ENCODE assay signal across 31 cellular contexts in genomic region chr10:43074409-43074808, GRCh38. TPM values are rescaled to one million over a fixed set of nuclear protein-coding genes. Genes with fewer than 3 reads are reported as not detected.
"Had no signal": no experiment of that assay in that cellular context is flagged by ENCODE, and none has a peak within 500 bp of the region (broad histone marks: within the 10 kb centered on the region; RNA-seq: fewer than 3 reads in every experiment).

No MANE protein-coding gene starts in this region.

- H3K9me3 ChIP-seq: adrenal gland had no signal

- H3K4me3 Mint-ChIP-seq: activated B cell treated with CpG ODN at 0.5 μM for 24 hours; activated CD8-positive, alpha-beta T cell treated with anti-CD3 and anti-CD28 coated beads for 36 hours; activated naive CD4-positive, alpha-beta T cell treated with anti-CD3 and anti-CD28 coated beads for 36 hours; activated naive CD4-positive, alpha-beta T cell treated with anti-CD3 and anti-CD28 coated beads, Interleukin-2, amount 50 U/mL, for 24 hours; activated naive CD8-positive, alpha-beta T cell treated with anti-CD3 and anti-CD28 coated beads for 36 hours; activated naive CD8-positive, alpha-beta T cell treated with anti-CD3 and anti-CD28 coated beads, Interleukin-2, amount 50 U/mL, for 24 hours; dendritic cell treated with granulocyte-macrophage colony-stimulating factor and Interleukin-4, amounts not matched to agents 40 ng/mL and 50 ng/mL, for 4 days; endodermal cell; T-helper 17 cell; T-helper 2 cell treated with Interferon-gamma antibody and Interleukin-4, amounts not matched to agents 5 μg/mL and 100 μg/mL, for 36 hours had no signal

- H3K27ac ChIP-seq: adrenal gland, brain microvascular endothelial cell, coronary artery, dorsolateral prefrontal cortex, WERI-Rb-1 had no signal

- H3K27ac Mint-ChIP-seq: activated B cell treated with CpG ODN at 0.5 μM for 24 hours; activated CD8-positive, alpha-beta T cell treated with anti-CD3 and anti-CD28 coated beads for 36 hours; activated naive CD4-positive, alpha-beta T cell treated with anti-CD3 and anti-CD28 coated beads for 36 hours; activated naive CD4-positive, alpha-beta T cell treated with anti-CD3 and anti-CD28 coated beads, Interleukin-2, amount 50 U/mL, for 24 hours; activated naive CD8-positive, alpha-beta T cell treated with anti-CD3 and anti-CD28 coated beads for 36 hours; activated naive CD8-positive, alpha-beta T cell treated with anti-CD3 and anti-CD28 coated beads, Interleukin-2, amount 50 U/mL, for 24 hours; activated T-helper 1 cell treated with anti-CD3 and anti-CD28 coated beads, Interleukin-12 subunit alpha, Interleukin-12 subunit beta, Interleukin-2, Interleukin-4 antibody, amounts not matched to agents 30 ng/mL and 10 ng/mL and 1 ng/mL, durations not matched to agents 14 hours and 24 hours and 36 hours; activated T-helper 2 cell treated with anti-CD3 and anti-CD28 coated beads, Interferon-gamma antibody, Interleukin-2, Interleukin-4, amounts not matched to agents 10 μg/mL and 5 μg/mL and 100 μg/mL, durations not matched to agents 14 hours and 24 hours and 36 hours; dendritic cell treated with granulocyte-macrophage colony-stimulating factor and Interleukin-4, amounts not matched to agents 40 ng/mL and 50 ng/mL, for 4 days; endodermal cell; T-helper 17 cell; T-helper 2 cell treated with Interferon-gamma antibody and Interleukin-4, amounts not matched to agents 5 μg/mL and 100 μg/mL, for 36 hours had no signal

- H3K9me3 Mint-ChIP-seq: activated B cell treated with CpG ODN at 0.5 μM for 24 hours; activated CD8-positive, alpha-beta T cell treated with anti-CD3 and anti-CD28 coated beads for 36 hours; activated naive CD4-positive, alpha-beta T cell treated with anti-CD3 and anti-CD28 coated beads for 36 hours; activated naive CD4-positive, alpha-beta T cell treated with anti-CD3 and anti-CD28 coated beads, Interleukin-2, amount 50 U/mL, for 24 hours; activated naive CD8-positive, alpha-beta T cell treated with anti-CD3 and anti-CD28 coated beads for 36 hours; activated naive CD8-positive, alpha-beta T cell treated with anti-CD3 and anti-CD28 coated beads, Interleukin-2, amount 50 U/mL, for 24 hours; activated T-helper 1 cell treated with anti-CD3 and anti-CD28 coated beads, Interleukin-12 subunit alpha, Interleukin-12 subunit beta, Interleukin-2, Interleukin-4 antibody, amounts not matched to agents 30 ng/mL and 10 ng/mL and 1 ng/mL, durations not matched to agents 14 hours and 24 hours and 36 hours; activated T-helper 2 cell treated with anti-CD3 and anti-CD28 coated beads, Interferon-gamma antibody, Interleukin-2, Interleukin-4, amounts not matched to agents 10 μg/mL and 5 μg/mL and 100 μg/mL, durations not matched to agents 14 hours and 24 hours and 36 hours; dendritic cell treated with granulocyte-macrophage colony-stimulating factor and Interleukin-4, amounts not matched to agents 40 ng/mL and 50 ng/mL, for 4 days; endodermal cell; T-helper 2 cell treated with Interferon-gamma antibody and Interleukin-4, amounts not matched to agents 5 μg/mL and 100 μg/mL, for 36 hours had no signal

- H3K4me1 Mint-ChIP-seq: activated naive CD4-positive, alpha-beta T cell treated with anti-CD3 and anti-CD28 coated beads, Interleukin-2, amount 50 U/mL, for 24 hours; activated naive CD8-positive, alpha-beta T cell treated with anti-CD3 and anti-CD28 coated beads, Interleukin-2, amount 50 U/mL, for 24 hours; endodermal cell had no signal

- DNase-seq: activated B cell treated with CpG ODN at 0.5 μM for 24 hours; activated CD4-positive, alpha-beta T cell treated with anti-CD3 and anti-CD28 coated beads for 48 hours; activated CD4-positive, alpha-beta T cell treated with anti-CD3 and anti-CD28 coated beads, Interleukin-2, amount 50 U/mL, for 1 hour; activated CD4-positive, alpha-beta T cell treated with anti-CD3 and anti-CD28 coated beads, Interleukin-2, amount 50 U/mL, for 48 hours; activated CD8-positive, alpha-beta memory T cell treated with anti-CD3 and anti-CD28 coated beads for 24 hours; activated CD8-positive, alpha-beta T cell treated with anti-CD3 and anti-CD28 coated beads for 36 hours; activated effector memory CD4-positive, alpha-beta T cell treated with anti-CD3 and anti-CD28 coated beads, Interleukin-2, amount 50 U/mL, for 16 hours; activated naive CD4-positive, alpha-beta T cell treated with anti-CD3 and anti-CD28 coated beads for 36 hours; activated naive CD8-positive, alpha-beta T cell treated with anti-CD3 and anti-CD28 coated beads for 36 hours; activated naive CD8-positive, alpha-beta T cell treated with anti-CD3 and anti-CD28 coated beads, Interleukin-2, amount 50 U/mL, for 24 hours; activated T-cell treated with anti-CD3 and anti-CD28 coated beads, Interleukin-2, amount 50 U/mL, for 48 hours; adrenal gland; brain microvascular endothelial cell; central memory CD4-positive, alpha-beta T cell; cerebellar nuclear complex; dorsolateral prefrontal cortex; effector memory CD4-positive, alpha-beta T cell; endodermal cell; foreskin fibroblast; T-helper 1 cell; T-helper 17 cell; T1000; WERI-Rb-1 had no signal

- H3K4me3 ChIP-seq: adrenal gland, coronary artery, dorsolateral prefrontal cortex had no signal

- H3K4me1 ChIP-seq: adrenal gland had no signal

- ATAC-seq: activated CD4-positive, CD25-positive, alpha-beta regulatory T cell treated with anti-CD3 and anti-CD28 coated beads, Interleukin-2, amount 50 U/mL, for 24 hours; activated CD8-positive, alpha-beta T cell treated with anti-CD3 and anti-CD28 coated beads for 36 hours; activated naive CD8-positive, alpha-beta T cell treated with anti-CD3 and anti-CD28 coated beads, Interleukin-2, amount 50 U/mL, for 24 hours; esophagus mucosa; T-helper 17 cell had no signal

- H3K36me3 ChIP-seq: adrenal gland, brain microvascular endothelial cell, WERI-Rb-1 had no signal

- H3K36me3 Mint-ChIP-seq: activated naive CD4-positive, alpha-beta T cell treated with anti-CD3 and anti-CD28 coated beads, Interleukin-2, amount 50 U/mL, for 24 hours; activated naive CD8-positive, alpha-beta T cell treated with anti-CD3 and anti-CD28 coated beads for 36 hours had no signal

RNA-seq across cellular contexts. Expression of gene RET, which starts 2.5 kb away (rescaled TPM):
- total RNA-seq: activated B cell treated with CpG ODN at 0.5 μM for 24 hours; activated naive CD8-positive, alpha-beta T cell treated with anti-CD3 and anti-CD28 coated beads for 36 hours had no signal
